In the genomic region with DNA sequence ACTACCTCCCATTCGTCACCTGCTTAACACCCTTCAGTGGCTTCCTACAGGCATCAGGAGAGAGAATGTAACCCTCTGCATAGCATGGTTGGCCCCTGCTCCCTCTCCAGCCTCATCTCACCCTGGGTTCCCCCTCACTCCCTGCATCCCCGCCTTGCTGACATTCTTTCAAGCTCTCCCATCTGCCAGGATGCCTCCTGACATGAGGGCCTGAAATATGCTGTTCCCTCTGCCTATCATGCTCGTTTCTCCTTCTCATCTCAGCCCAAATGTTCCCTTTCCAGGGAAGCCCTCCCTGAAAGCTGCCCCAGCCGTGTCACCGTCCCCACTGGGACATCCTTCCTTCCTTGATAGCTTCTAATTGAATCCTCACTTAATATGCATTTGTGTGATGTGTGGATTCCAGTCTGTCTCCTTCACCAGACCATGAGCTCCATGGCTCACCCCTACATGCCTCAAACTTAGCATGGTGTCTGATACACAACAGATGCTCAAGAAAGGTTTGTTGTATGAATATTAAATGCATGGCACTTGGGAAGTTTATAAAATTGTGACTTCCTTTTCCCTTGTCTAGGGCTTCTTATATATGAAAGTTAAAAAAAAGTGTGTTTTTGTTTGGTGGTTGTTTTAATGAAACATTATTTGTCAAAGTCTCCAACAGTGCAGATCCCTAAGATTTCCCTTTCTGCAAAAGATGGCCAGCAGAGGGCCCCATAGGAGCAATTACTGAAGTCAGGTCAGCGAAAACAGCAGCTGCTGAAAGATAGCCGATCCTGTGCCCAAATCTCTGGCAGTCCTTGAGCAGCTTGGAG, we compare ENCODE assay signal across 1 cellular context.
TF ChIP-seq lines count a peak whose summit lies in the region.

No MANE protein-coding gene starts in this region.

TF ChIP-seq in liver, 16 proteins besides CTCF, POLR2A, EP300 and RAD21 (continued from another document):
- no peak for TF ChIP-seq FOXA2 (IDR thresholded peaks at IDR 0.05)
TF ChIP-seq in liver: peak in this region for 0.
